ENCODE assay signal across 12 cellular contexts in genomic region chr5:6496207-6496584, GRCh38. TPM values are rescaled to one million over a fixed set of nuclear protein-coding genes. Genes with fewer than 3 reads are reported as not detected.
DNase-seq lines count a peak whose midpoint lies in the region; ATAC-seq and TF ChIP-seq lines count a peak whose summit lies in the region.
"Had no signal": no experiment of that assay in that cellular context is flagged by ENCODE, and none has a peak within 500 bp of the region (broad histone marks: within the 10 kb centered on the region; RNA-seq: fewer than 3 reads in every experiment).

No MANE protein-coding gene starts in this region.

- ATAC-seq in activated naive CD8-positive, alpha-beta T cell treated with anti-CD3 and anti-CD28 coated beads, Interleukin-2, amount 50 U/mL, for 24 hours: peak; percentile 72
- peak; percentile 92 for ATAC-seq in GM21619 (IDR thresholded peaks at IDR 0.05; ENCODE audit: unreplicated experiment)
- peak; percentile 93 for ATAC-seq in HG03342 (IDR thresholded peaks at IDR 0.05; ENCODE audit: unreplicated experiment)
- ATAC-seq in stimulated activated naive CD8-positive, alpha-beta T cell treated with anti-CD3 and anti-CD28 coated beads, Interleukin-15, Interleukin-2, amounts not matched to agents 100 U/mL and 50 U/mL, for 24 hours: peak; percentile 55
- ATAC-seq: SK-N-SH treated with all-trans-retinoic acid at 6 μM for 48 hours had no signal

- no peaks in the 10 kb centered on the region for H3K9me3 ChIP-seq in osteoblast (ENCODE audit: low read depth, low read length)

- H3K36me3 ChIP-seq in osteoblast (ENCODE audit: insufficient read depth, low read length): no peaks in the 10 kb centered on the region

- H3K4me1 Mint-ChIP-seq in activated naive CD8-positive, alpha-beta T cell treated with anti-CD3 and anti-CD28 coated beads, Interleukin-2, amount 50 U/mL, for 24 hours: peaks cover 7% of the 10 kb centered on the region
- H3K4me1 Mint-ChIP-seq in activated naive CD8-positive, alpha-beta T cell treated with anti-CD3 and anti-CD28 coated beads for 36 hours: peaks cover 6% of the 10 kb centered on the region

- H3K79me2 ChIP-seq in osteoblast (ENCODE audit: insufficient read depth, low read length): no peaks in the 10 kb centered on the region

- TF ChIP-seq CTCF in osteoblast (IDR thresholded peaks at IDR 0.05; ENCODE audit: extremely low read depth, low read depth, low read length): no peak

- no peaks in the 10 kb centered on the region for H3K27me3 ChIP-seq in osteoblast (ENCODE audit: insufficient read depth, low read length)

- H3K4me2 ChIP-seq in osteoblast (ENCODE audit: insufficient read depth, low read length): no peak overlapping the region

- H3K36me3 Mint-ChIP-seq in activated naive CD8-positive, alpha-beta T cell treated with anti-CD3 and anti-CD28 coated beads, Interleukin-2, amount 50 U/mL, for 24 hours (ENCODE audit: low read depth): no peaks in the 10 kb centered on the region
- H3K36me3 Mint-ChIP-seq in activated naive CD8-positive, alpha-beta T cell treated with anti-CD3 and anti-CD28 coated beads for 36 hours: no peaks in the 10 kb centered on the region

- H3K4me3 Mint-ChIP-seq in activated naive CD8-positive, alpha-beta T cell treated with anti-CD3 and anti-CD28 coated beads, Interleukin-2, amount 50 U/mL, for 24 hours: no peak overlapping the region
- H3K4me3 Mint-ChIP-seq in activated naive CD8-positive, alpha-beta T cell treated with anti-CD3 and anti-CD28 coated beads for 36 hours: no peak overlapping the region

- H4K20me1 ChIP-seq in osteoblast (ENCODE audit: insufficient read depth, low read length): no peaks in the 10 kb centered on the region

- in situ Hi-C loops in G401 (cut with HindIII; ENCODE audit: low sequenced_read_pairs): no loop called here

- no peak overlapping the region for H3K27ac Mint-ChIP-seq in activated naive CD8-positive, alpha-beta T cell treated with anti-CD3 and anti-CD28 coated beads, Interleukin-2, amount 50 U/mL, for 24 hours
- H3K27ac Mint-ChIP-seq in activated naive CD8-positive, alpha-beta T cell treated with anti-CD3 and anti-CD28 coated beads for 36 hours: no peak overlapping the region

- DNase-seq in activated naive CD8-positive, alpha-beta T cell treated with anti-CD3 and anti-CD28 coated beads, Interleukin-2, amount 50 U/mL, for 24 hours: no peak
- DNase-seq in activated naive CD8-positive, alpha-beta T cell treated with anti-CD3 and anti-CD28 coated beads for 36 hours: no peak
- DNase-seq in stimulated activated naive CD8-positive, alpha-beta T cell treated with anti-CD3 and anti-CD28 coated beads, Interleukin-15, Interleukin-2, amounts not matched to agents 100 U/mL and 50 U/mL, for 24 hours: no peak
- DNase-seq in T1000 (lab: John Stamatoyannopoulos, UW) (no peak), osteoblast (ENCODE audit: insufficient read length, low spot score, missing footprints) (no peak), G401 (ENCODE audit: low spot score) (no peak)
- DNase-seq: activated naive CD4-positive, alpha-beta T cell; NCI-H146 had no signal

- no peak overlapping the region for H3K27ac ChIP-seq in osteoblast (ENCODE audit: low read depth, low read length)
- H3K27ac ChIP-seq: epithelial cell of prostate had no signal

- no peak overlapping the region for H2AFZ ChIP-seq in osteoblast (ENCODE audit: low read length)

- no peaks in the 10 kb centered on the region for H3K9me3 Mint-ChIP-seq in activated naive CD8-positive, alpha-beta T cell treated with anti-CD3 and anti-CD28 coated beads, Interleukin-2, amount 50 U/mL, for 24 hours
- H3K9me3 Mint-ChIP-seq in activated naive CD8-positive, alpha-beta T cell treated with anti-CD3 and anti-CD28 coated beads for 36 hours: no peaks in the 10 kb centered on the region

- H3K4me3 ChIP-seq in osteoblast (ENCODE audit: insufficient read depth, low read length): no peak overlapping the region

- H3K27me3 Mint-ChIP-seq in activated naive CD8-positive, alpha-beta T cell treated with anti-CD3 and anti-CD28 coated beads, Interleukin-2, amount 50 U/mL, for 24 hours: peaks cover 7% of the 10 kb centered on the region
- peaks cover 12% of the 10 kb centered on the region for H3K27me3 Mint-ChIP-seq in activated naive CD8-positive, alpha-beta T cell treated with anti-CD3 and anti-CD28 coated beads for 36 hours

- no peaks in the 10 kb centered on the region for H3K4me1 ChIP-seq in osteoblast (ENCODE audit: insufficient read depth, low read length)

RNA-seq across cellular contexts. Expression of gene UBE2QL1, which starts 47.5 kb away (rescaled TPM):
- not detected for total RNA-seq in activated naive CD8-positive, alpha-beta T cell treated with anti-CD3 and anti-CD28 coated beads for 36 hours
- under 0.01 and 0.29 TPM in 2 replicates for total RNA-seq in osteoblast
- total RNA-seq in G401 (2014; rRNA removed; shearing (Covaris generic)): not detected in 2 replicates
